In genomic region chr11:72746821-72747220, GRCh38 we compare ENCODE assay signal across 2 cellular contexts.
TF ChIP-seq lines count a peak whose summit lies in the region.

No MANE protein-coding gene starts in this region.

TF ChIP-seq in HepG2, 621 proteins besides CTCF, POLR2A, EP300 and RAD21:
- TF ChIP-seq KDM6A (CRISPR knock-in tag; IDR thresholded peaks at IDR 0.05; ENCODE audit: low read depth) (no peak), MNT (IDR thresholded peaks at IDR 0.05) (no peak)
TF ChIP-seq in HepG2: peak in this region for 0.

TF ChIP-seq in GM12878, 131 proteins besides CTCF, POLR2A, EP300 and RAD21:
- TF ChIP-seq FOXK2 (IDR thresholded peaks at IDR 0.05) (no peak), RCOR1 (conservative IDR thresholded peaks at IDR 0.05; ENCODE audit: low read depth, low read length) (no peak), ZNF274 (IDR thresholded peaks at IDR 0.05; ENCODE audit: insufficient read depth, insufficient read length) (no peak), MXI1 (IDR thresholded peaks at IDR 0.05; ENCODE audit: low read depth, low read length) (no peak)
- TF ChIP-seq, protein P1, sequence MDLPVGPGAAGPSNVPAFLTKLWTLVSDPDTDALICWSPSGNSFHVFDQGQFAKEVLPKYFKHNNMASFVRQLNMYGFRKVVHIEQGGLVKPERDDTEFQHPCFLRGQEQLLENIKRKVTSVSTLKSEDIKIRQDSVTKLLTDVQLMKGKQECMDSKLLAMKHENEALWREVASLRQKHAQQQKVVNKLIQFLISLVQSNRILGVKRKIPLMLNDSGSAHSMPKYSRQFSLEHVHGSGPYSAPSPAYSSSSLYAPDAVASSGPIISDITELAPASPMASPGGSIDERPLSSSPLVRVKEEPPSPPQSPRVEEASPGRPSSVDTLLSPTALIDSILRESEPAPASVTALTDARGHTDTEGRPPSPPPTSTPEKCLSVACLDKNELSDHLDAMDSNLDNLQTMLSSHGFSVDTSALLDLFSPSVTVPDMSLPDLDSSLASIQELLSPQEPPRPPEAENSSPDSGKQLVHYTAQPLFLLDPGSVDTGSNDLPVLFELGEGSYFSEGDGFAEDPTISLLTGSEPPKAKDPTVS (IDR thresholded peaks at IDR 0.05; ENCODE audit: low read depth, low read length) = no peak
